In the genomic region with DNA sequence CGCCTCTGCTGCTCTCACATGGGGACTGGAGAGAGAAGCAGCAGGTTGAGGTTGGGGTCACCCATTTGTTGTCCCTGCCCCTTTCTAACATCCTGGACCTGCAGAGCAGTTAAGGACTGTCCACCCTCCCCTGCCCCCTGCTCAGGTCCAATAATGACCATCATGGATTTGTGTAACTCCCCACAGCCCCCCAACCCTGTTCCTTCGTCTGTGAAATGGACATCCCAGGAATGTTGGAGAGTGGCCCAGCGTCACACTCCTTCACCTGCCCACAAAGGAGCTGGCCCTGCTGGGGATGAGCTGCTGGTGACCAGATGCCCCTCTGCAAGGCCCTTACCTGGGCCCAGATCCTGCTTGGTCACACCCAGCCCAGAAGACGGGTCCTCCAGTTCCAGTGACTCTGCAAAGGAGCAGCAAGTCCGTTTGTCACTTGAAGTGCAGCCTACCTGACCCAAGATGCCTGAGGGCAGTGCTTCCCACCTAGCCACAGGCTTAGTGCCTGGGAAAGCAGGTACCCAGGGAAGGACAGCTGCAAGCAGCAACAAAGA, we compare ENCODE assay signal across 2 cellular contexts.
TF ChIP-seq lines count a peak whose summit lies in the region.

No MANE protein-coding gene starts in this region.

TF ChIP-seq in GM23338, 12 proteins besides CTCF, POLR2A, EP300 and RAD21:
- no peak for TF ChIP-seq ZNF331 (CRISPR knock-in tag; IDR thresholded peaks at IDR 0.05; ENCODE audit: low read depth)
- peak; percentile 21; the same call in 1 of the 2 replicates for TF ChIP-seq POLR2AphosphoS5 (IDR thresholded peaks at IDR 0.05; ENCODE audit: low read depth)

TF ChIP-seq in GM12878, 131 proteins besides CTCF, POLR2A, EP300 and RAD21:
- no peak for TF ChIP-seq FOXK2 (IDR thresholded peaks at IDR 0.05)
- no peak for TF ChIP-seq NFYA (IDR thresholded peaks at IDR 0.05; ENCODE audit: borderline replicate concordance, low read depth, low read length)
- no peak for TF ChIP-seq KAT2A (conservative IDR thresholded peaks at IDR 0.05; ENCODE audit: control insufficient read depth, low read depth, low read length)
- no peak for TF ChIP-seq ZNF622 (IDR thresholded peaks at IDR 0.05)
- 0 out of 3 replicates have a peak, but pooled peaks have one; percentile 4 for TF ChIP-seq POU2F2 (IDR thresholded peaks at IDR 0.05; ENCODE audit: borderline replicate concordance, low read depth, low read length)
- 0 out of 4 replicates have a peak, but pooled peaks of 1 of the 2 experiments have one; percentile 4 for TF ChIP-seq SRF (IDR thresholded peaks at IDR 0.05; ENCODE audit: low read depth in 2 of 2, low read length in 2 of 2)
- TF ChIP-seq BRCA1 (IDR thresholded peaks at IDR 0.05; ENCODE audit: low read depth, low read length), result no peak
- TF ChIP-seq, protein P1, sequence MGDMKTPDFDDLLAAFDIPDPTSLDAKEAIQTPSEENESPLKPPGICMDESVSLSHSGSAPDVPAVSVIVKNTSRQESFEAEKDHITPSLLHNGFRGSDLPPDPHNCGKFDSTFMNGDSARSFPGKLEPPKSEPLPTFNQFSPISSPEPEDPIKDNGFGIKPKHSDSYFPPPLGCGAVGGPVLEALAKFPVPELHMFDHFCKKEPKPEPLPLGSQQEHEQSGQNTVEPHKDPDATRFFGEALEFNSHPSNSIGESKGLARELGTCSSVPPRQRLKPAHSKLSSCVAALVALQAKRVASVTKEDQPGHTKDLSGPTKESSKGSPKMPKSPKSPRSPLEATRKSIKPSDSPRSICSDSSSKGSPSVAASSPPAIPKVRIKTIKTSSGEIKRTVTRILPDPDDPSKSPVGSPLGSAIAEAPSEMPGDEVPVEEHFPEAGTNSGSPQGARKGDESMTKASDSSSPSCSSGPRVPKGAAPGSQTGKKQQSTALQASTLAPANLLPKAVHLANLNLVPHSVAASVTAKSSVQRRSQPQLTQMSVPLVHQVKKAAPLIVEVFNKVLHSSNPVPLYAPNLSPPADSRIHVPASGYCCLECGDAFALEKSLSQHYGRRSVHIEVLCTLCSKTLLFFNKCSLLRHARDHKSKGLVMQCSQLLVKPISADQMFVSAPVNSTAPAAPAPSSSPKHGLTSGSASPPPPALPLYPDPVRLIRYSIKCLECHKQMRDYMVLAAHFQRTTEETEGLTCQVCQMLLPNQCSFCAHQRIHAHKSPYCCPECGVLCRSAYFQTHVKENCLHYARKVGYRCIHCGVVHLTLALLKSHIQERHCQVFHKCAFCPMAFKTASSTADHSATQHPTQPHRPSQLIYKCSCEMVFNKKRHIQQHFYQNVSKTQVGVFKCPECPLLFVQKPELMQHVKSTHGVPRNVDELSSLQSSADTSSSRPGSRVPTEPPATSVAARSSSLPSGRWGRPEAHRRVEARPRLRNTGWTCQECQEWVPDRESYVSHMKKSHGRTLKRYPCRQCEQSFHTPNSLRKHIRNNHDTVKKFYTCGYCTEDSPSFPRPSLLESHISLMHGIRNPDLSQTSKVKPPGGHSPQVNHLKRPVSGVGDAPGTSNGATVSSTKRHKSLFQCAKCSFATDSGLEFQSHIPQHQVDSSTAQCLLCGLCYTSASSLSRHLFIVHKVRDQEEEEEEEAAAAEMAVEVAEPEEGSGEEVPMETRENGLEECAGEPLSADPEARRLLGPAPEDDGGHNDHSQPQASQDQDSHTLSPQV (IDR thresholded peaks at IDR 0.05), result no peak
- TF ChIP-seq PAX5 (IDR thresholded peaks at IDR 0.05; ENCODE audit: borderline replicate concordance, low read depth, low read length), result no peak
- no peak for TF ChIP-seq NRF1 (conservative IDR thresholded peaks at IDR 0.05; ENCODE audit: low read depth, low read length)
- TF ChIP-seq MTA3 (IDR thresholded peaks at IDR 0.05; ENCODE audit: borderline replicate concordance, low read length), result no peak
- TF ChIP-seq EGR1 (IDR thresholded peaks at IDR 0.05; ENCODE audit: borderline replicate concordance in 1 of 2, low read depth in 2 of 2, low read length in 2 of 2), result peak in 1 of 2 experiments; percentile 5; a peak in 1 of 3 replicates
- no peak for TF ChIP-seq KLF5 (IDR thresholded peaks at IDR 0.05; ENCODE audit: partially characterized antibody)
- peak; percentile 88 for TF ChIP-seq POLR2AphosphoS2 (IDR thresholded peaks at IDR 0.05; ENCODE audit: low read depth, low read length)
- TF ChIP-seq CBFB (IDR thresholded peaks at IDR 0.05; ENCODE audit: low read depth), result peak; percentile 59; the same call in 1 of the 2 replicates
- no peak for TF ChIP-seq JUNB (IDR thresholded peaks at IDR 0.05)
- no peak for TF ChIP-seq CBX5 (IDR thresholded peaks at IDR 0.05; ENCODE audit: low read depth)
- TF ChIP-seq, protein P2, sequence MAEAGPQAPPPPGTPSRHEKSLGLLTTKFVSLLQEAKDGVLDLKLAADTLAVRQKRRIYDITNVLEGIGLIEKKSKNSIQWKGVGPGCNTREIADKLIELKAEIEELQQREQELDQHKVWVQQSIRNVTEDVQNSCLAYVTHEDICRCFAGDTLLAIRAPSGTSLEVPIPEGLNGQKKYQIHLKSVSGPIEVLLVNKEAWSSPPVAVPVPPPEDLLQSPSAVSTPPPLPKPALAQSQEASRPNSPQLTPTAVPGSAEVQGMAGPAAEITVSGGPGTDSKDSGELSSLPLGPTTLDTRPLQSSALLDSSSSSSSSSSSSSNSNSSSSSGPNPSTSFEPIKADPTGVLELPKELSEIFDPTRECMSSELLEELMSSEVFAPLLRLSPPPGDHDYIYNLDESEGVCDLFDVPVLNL (IDR thresholded peaks at IDR 0.05; ENCODE audit: low read depth, low read length), result no peak
- no peak for TF ChIP-seq ESRRA (IDR thresholded peaks at IDR 0.05; ENCODE audit: low read length)
- TF ChIP-seq, protein P3, sequence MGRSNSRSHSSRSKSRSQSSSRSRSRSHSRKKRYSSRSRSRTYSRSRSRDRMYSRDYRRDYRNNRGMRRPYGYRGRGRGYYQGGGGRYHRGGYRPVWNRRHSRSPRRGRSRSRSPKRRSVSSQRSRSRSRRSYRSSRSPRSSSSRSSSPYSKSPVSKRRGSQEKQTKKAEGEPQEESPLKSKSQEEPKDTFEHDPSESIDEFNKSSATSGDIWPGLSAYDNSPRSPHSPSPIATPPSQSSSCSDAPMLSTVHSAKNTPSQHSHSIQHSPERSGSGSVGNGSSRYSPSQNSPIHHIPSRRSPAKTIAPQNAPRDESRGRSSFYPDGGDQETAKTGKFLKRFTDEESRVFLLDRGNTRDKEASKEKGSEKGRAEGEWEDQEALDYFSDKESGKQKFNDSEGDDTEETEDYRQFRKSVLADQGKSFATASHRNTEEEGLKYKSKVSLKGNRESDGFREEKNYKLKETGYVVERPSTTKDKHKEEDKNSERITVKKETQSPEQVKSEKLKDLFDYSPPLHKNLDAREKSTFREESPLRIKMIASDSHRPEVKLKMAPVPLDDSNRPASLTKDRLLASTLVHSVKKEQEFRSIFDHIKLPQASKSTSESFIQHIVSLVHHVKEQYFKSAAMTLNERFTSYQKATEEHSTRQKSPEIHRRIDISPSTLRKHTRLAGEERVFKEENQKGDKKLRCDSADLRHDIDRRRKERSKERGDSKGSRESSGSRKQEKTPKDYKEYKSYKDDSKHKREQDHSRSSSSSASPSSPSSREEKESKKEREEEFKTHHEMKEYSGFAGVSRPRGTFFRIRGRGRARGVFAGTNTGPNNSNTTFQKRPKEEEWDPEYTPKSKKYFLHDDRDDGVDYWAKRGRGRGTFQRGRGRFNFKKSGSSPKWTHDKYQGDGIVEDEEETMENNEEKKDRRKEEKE (IDR thresholded peaks at IDR 0.05), result no peak
- TF ChIP-seq MTA2 (IDR thresholded peaks at IDR 0.05; ENCODE audit: low read depth), result no peak
- peak; percentile 53 for TF ChIP-seq POLR2AphosphoS5 (IDR thresholded peaks at IDR 0.05; ENCODE audit: low read length)
- no peak for TF ChIP-seq NR2F1 (conservative IDR thresholded peaks at IDR 0.05)
- TF ChIP-seq ATF7 (IDR thresholded peaks at IDR 0.05; ENCODE audit: low read depth), result no peak
- no peak for TF ChIP-seq STAT1 (conservative IDR thresholded peaks at IDR 0.05)
- TF ChIP-seq NFXL1 (IDR thresholded peaks at IDR 0.05; ENCODE audit: borderline replicate concordance), result no peak
- TF ChIP-seq ZBED1 (IDR thresholded peaks at IDR 0.05; ENCODE audit: borderline replicate concordance), result peak; percentile 46; the same call in 1 of the 2 replicates
- no peak for TF ChIP-seq RCOR1 (conservative IDR thresholded peaks at IDR 0.05; ENCODE audit: low read depth, low read length)
- no peak for TF ChIP-seq STAT3 (IDR thresholded peaks at IDR 0.05; ENCODE audit: low read depth, low read length)
- TF ChIP-seq, protein P4, sequence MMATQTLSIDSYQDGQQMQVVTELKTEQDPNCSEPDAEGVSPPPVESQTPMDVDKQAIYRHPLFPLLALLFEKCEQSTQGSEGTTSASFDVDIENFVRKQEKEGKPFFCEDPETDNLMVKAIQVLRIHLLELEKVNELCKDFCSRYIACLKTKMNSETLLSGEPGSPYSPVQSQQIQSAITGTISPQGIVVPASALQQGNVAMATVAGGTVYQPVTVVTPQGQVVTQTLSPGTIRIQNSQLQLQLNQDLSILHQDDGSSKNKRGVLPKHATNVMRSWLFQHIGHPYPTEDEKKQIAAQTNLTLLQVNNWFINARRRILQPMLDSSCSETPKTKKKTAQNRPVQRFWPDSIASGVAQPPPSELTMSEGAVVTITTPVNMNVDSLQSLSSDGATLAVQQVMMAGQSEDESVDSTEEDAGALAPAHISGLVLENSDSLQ (IDR thresholded peaks at IDR 0.05), result no peak
- TF ChIP-seq TCF3 (IDR thresholded peaks at IDR 0.05; ENCODE audit: borderline replicate concordance, insufficient read depth, low read depth, low read length), result 0 out of 2 replicates have a peak, but pooled peaks have one; percentile 4
- peak; percentile 83; the same call in 1 of the 2 replicates for TF ChIP-seq SMAD5 (IDR thresholded peaks at IDR 0.05; ENCODE audit: low read depth)
- no peak for TF ChIP-seq CHD2 (IDR thresholded peaks at IDR 0.05; ENCODE audit: borderline replicate concordance, low read depth, low read length)
- TF ChIP-seq WRNIP1 (IDR thresholded peaks at IDR 0.05; ENCODE audit: borderline replicate concordance, low read depth, low read length), result no peak
- no peak for TF ChIP-seq CBX3 (IDR thresholded peaks at IDR 0.05; ENCODE audit: borderline replicate concordance, low read depth)
- TF ChIP-seq YY1 (IDR thresholded peaks at IDR 0.05; ENCODE audit: low read depth, low read length), result no peak
- no peak for TF ChIP-seq SP1 (IDR thresholded peaks at IDR 0.05; ENCODE audit: low read depth, low read length)
